12 cellular contexts compared by ENCODE assay signal in the genomic region with DNA sequence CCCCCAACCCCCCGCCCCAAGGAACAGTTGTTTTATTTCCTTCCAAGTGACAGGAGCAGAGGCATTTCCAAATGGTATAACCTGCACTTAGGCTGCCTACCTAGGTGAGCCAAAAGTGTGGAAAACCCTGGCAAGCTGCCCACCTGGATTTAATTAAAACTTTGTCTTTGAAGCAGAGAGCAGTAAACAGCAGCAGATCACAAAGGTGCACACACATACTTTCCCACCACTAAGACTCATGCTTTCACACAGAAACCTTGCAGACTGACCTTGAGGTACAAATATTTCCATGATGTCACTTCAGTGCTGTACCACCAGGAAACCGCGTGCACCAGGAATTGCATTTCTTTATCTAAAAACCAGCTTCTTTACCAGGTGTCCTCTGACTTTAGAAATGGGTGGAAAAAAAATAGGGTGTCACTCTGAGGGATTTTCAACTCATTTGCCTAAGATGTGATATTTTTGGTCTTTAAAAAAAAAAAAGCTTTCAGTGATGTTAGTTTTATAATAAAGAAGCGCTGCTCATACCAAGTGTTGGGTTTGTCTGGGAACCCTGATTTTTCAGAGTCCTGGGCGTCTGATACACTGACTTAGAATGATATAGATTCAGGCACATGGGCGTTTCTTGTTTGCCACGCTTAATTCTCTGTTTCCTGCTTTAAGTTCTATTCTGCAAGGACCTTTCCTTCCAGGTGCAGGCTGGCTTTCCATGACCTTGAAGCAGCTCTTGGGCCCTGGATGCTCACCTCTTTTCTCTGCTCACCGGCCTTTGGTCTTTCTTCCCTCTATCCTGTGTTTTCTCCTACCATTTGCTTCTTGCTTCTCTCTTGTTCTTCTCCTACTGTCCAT.
DNase-seq lines count a peak whose midpoint lies in the region; ATAC-seq, FAIRE-seq and TF ChIP-seq lines count a peak whose summit lies in the region.
"Had no signal": no experiment of that assay in that cellular context is flagged by ENCODE, and none has a peak within 500 bp of the region (broad histone marks: within the 10 kb centered on the region; RNA-seq: fewer than 3 reads in every experiment).

No MANE protein-coding gene starts in this region.

- WGBS in mesendoderm (ENCODE audit: extremely low coverage, insufficient coverage, low lambda C conversion rate): no CpG with 5 or more reads among the region's 8 CpGs

- H3K4me3 ChIP-seq in astrocyte (ENCODE audit: insufficient read depth, low read depth, low read length) (no peak overlapping the region), mesendoderm (ENCODE audit: low read length) (no peak overlapping the region)
- H3K4me3 ChIP-seq: testis had no signal

- H3K27ac ChIP-seq in astrocyte (ENCODE audit: low read depth, low read length): no peak overlapping the region
- H3K27ac ChIP-seq in mesendoderm (ENCODE audit: low read depth, low read length): no peak overlapping the region
- H3K27ac ChIP-seq: testis had no signal

- no peak for FAIRE-seq in astrocyte (lab: Jason Lieb, UNC)
- FAIRE-seq in D721Med (lab: Jason Lieb, UNC): no peak
- FAIRE-seq: G401.6 had no signal

- H4K20me1 ChIP-seq in astrocyte (ENCODE audit: insufficient read depth, low read length): no peaks in the 10 kb centered on the region

- H3K27me3 ChIP-seq in astrocyte (ENCODE audit: insufficient read depth, low read length) (peaks cover 22% of the 10 kb centered on the region), mesendoderm (ENCODE audit: insufficient read depth, low read length, poor library complexity) (no peaks in the 10 kb centered on the region)
- H3K27me3 ChIP-seq: testis had no signal

- peak; percentile 24 for DNase-seq in stimulated activated CD4-positive, alpha-beta T cell treated with anti-CD3 and anti-CD28 coated beads, Interleukin-1b, Interleukin-23, amount 100 ng/mL, for 48 hours
- DNase-seq in stimulated activated CD4-positive, alpha-beta T cell treated with anti-CD3 and anti-CD28 coated beads, Interleukin-4, amount 100 ng/mL, for 1 hour: no peak
- DNase-seq in astrocyte (ENCODE audit: low read depth) (peak; percentile 6), type B pancreatic cell (ENCODE audit: extremely low spot score, unreplicated experiment) (no peak), mesendoderm (no peak), NCI-H446 treated with DMSO at 0.1 percent for 48 hours (lab: John Stamatoyannopoulos, UW) (no peak), D721Med (ENCODE audit: insufficient read length, low spot score) (no peak)
- DNase-seq: occipital lobe, testis had no signal

- no peak overlapping the region for H3K4me3 Mint-ChIP-seq in astrocyte (ENCODE audit: unreplicated experiment)
- no peak overlapping the region for H3K4me3 Mint-ChIP-seq in type B pancreatic cell

- peaks cover 20% of the 10 kb centered on the region for H3K4me1 Mint-ChIP-seq in astrocyte (ENCODE audit: low read depth, unreplicated experiment)
- peaks cover 23% of the 10 kb centered on the region for H3K4me1 Mint-ChIP-seq in type B pancreatic cell (ENCODE audit: unreplicated experiment)

- H3K79me2 ChIP-seq in astrocyte (ENCODE audit: insufficient read depth, low read length): no peaks in the 10 kb centered on the region
- H3K79me2 ChIP-seq in mesendoderm (ENCODE audit: control insufficient read depth, insufficient read depth, low read length): no peaks in the 10 kb centered on the region

- no peak overlapping the region for H4K8ac ChIP-seq in mesendoderm (ENCODE audit: low read depth, low read length)

- H3K4me2 ChIP-seq in astrocyte (ENCODE audit: low read length): no peak overlapping the region
- no peak overlapping the region for H3K4me2 ChIP-seq in mesendoderm (ENCODE audit: low read length)

- TF ChIP-seq CTCF in astrocyte (IDR thresholded peaks at IDR 0.05; ENCODE audit: insufficient read depth, low read depth, low read length) (no peak), type B pancreatic cell (conservative IDR thresholded peaks at IDR 0.05) (no peak), D721Med (IDR thresholded peaks at IDR 0.05; ENCODE audit: insufficient read depth, missing control alignments) (no peak)

- no peak overlapping the region for H3K56ac ChIP-seq in mesendoderm (ENCODE audit: low read length)

- no peaks in the 10 kb centered on the region for H3K4me1 ChIP-seq in astrocyte (ENCODE audit: insufficient read depth, low read length)
- H3K4me1 ChIP-seq in mesendoderm (ENCODE audit: control insufficient read depth, low read depth, low read length): no peaks in the 10 kb centered on the region
- H3K4me1 ChIP-seq: testis had no signal

- H3K4ac ChIP-seq in mesendoderm (ENCODE audit: low read depth, low read length): no peak overlapping the region

- no peak overlapping the region for H2BK5ac ChIP-seq in mesendoderm (ENCODE audit: low read length)

- no peak overlapping the region for H4K5ac ChIP-seq in mesendoderm (ENCODE audit: low read length)

- H2BK15ac ChIP-seq in mesendoderm (replicated peaks; ENCODE audit: low read depth): no peak overlapping the region

- H3K9me3 ChIP-seq in astrocyte (ENCODE audit: insufficient read depth, low read depth, low read length): no peaks in the 10 kb centered on the region
- H3K9me3 ChIP-seq: testis had no signal

- no peak overlapping the region for H3K23ac ChIP-seq in mesendoderm (ENCODE audit: low read length)

- H3K9me3 Mint-ChIP-seq in astrocyte (ENCODE audit: unreplicated experiment): peaks cover 6% of the 10 kb centered on the region
- peaks cover 4% of the 10 kb centered on the region for H3K9me3 Mint-ChIP-seq in type B pancreatic cell

- peaks cover 13% of the 10 kb centered on the region for H3K27me3 Mint-ChIP-seq in astrocyte (ENCODE audit: low read depth, unreplicated experiment)
- H3K27me3 Mint-ChIP-seq in type B pancreatic cell: peaks cover 30% of the 10 kb centered on the region
- H3K27me3 Mint-ChIP-seq: IgD-negative memory B cell had no signal

- ATAC-seq in HG02938 (IDR thresholded peaks at IDR 0.05; ENCODE audit: unreplicated experiment): peak; percentile 55

- peak overlapping the region; percentile 59 for H3K27ac Mint-ChIP-seq in astrocyte (ENCODE audit: unreplicated experiment)
- H3K27ac Mint-ChIP-seq in type B pancreatic cell: peak overlapping the region; percentile 82
- H3K27ac Mint-ChIP-seq: IgD-negative memory B cell had no signal

- H3K18ac ChIP-seq in mesendoderm (ENCODE audit: low read length): no peak overlapping the region

- H3K36me3 Mint-ChIP-seq in astrocyte (ENCODE audit: low read depth, unreplicated experiment) (no peaks in the 10 kb centered on the region), type B pancreatic cell (no peaks in the 10 kb centered on the region)

- no peak overlapping the region for H2AFZ ChIP-seq in astrocyte (ENCODE audit: low read depth, low read length)

- H3K9ac ChIP-seq in astrocyte (ENCODE audit: low read length) (no peak overlapping the region), mesendoderm (ENCODE audit: low read length) (no peak overlapping the region)

- H2AK5ac ChIP-seq in mesendoderm (ENCODE audit: low read length): no peak overlapping the region

- no peaks in the 10 kb centered on the region for H3K36me3 ChIP-seq in astrocyte (ENCODE audit: insufficient read depth, low read length)
- no peaks in the 10 kb centered on the region for H3K36me3 ChIP-seq in mesendoderm (ENCODE audit: control insufficient read depth, insufficient read depth, low read length)

- no peak overlapping the region for H2BK120ac ChIP-seq in mesendoderm (ENCODE audit: low read depth, low read length)

- H3K79me1 ChIP-seq in mesendoderm (ENCODE audit: low read length): no peaks in the 10 kb centered on the region

Comparison
In these comparisons a context has a peak if more than half of its experiments do, and no peak if none do; other contexts are left out.
1. DNase-seq: peak in stimulated activated CD4-positive, alpha-beta T cell treated with anti-CD3 and anti-CD28 coated beads, Interleukin-1b, Interleukin-23, amount 100 ng/mL, for 48 hours (single experiment) and astrocyte (single experiment); none in stimulated activated CD4-positive, alpha-beta T cell treated with anti-CD3 and anti-CD28 coated beads, Interleukin-4, amount 100 ng/mL, for 1 hour (single experiment), type B pancreatic cell (single experiment), mesendoderm (single experiment), NCI-H446 treated with DMSO at 0.1 percent for 48 hours (single experiment) and D721Med (single experiment).